In the genomic region with DNA sequence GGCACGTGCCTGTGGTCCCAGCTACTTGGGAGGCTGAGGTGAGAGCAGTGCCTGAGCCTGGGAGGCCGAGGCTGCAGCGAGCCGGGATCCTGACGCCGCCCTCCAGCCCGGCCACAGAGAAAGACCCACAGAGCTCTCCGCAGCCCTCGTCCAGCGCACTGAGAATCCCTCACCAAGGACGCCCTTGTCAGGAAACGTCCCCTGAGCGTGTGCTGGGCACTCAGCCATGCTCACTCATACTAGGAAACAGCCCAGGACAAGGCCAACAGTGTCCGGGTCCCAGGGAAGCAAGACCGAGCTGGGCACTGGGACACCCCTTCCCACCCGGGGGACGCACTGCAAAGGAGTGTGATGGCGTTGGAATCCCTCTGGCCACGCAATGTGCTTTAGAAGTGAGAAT, we compare ENCODE assay signal across 1 cellular context.
A peak's percentile ranks its signal among the peaks of the same experiment; 100 is the strongest.
TF ChIP-seq lines count a peak whose summit lies in the region.

No MANE protein-coding gene starts in this region.

TF ChIP-seq in HepG2, 621 proteins besides CTCF, POLR2A, EP300 and RAD21:
- TF ChIP-seq ZNF34 (CRISPR knock-in tag; IDR thresholded peaks at IDR 0.05; ENCODE audit: borderline replicate concordance) (no peak), KLF11 (CRISPR knock-in tag; IDR thresholded peaks at IDR 0.05) (no peak), AGO2 (optimal IDR thresholded peaks at IDR 0.05; ENCODE audit: low read depth, low read length) (peak; percentile 66), MAFK (conservative IDR thresholded peaks at IDR 0.05 in 1 of 2, IDR thresholded peaks at IDR 0.05 in 1 of 2; ENCODE audit: low read length in 2 of 2) (no peak), DNMT1 (CRISPR knock-in tag; IDR thresholded peaks at IDR 0.05) (no peak), TBX3 (IDR thresholded peaks at IDR 0.05; ENCODE audit: borderline replicate concordance) (no peak), ZNF335 (CRISPR knock-in tag; IDR thresholded peaks at IDR 0.05) (no peak)
- TF ChIP-seq, protein P1, sequence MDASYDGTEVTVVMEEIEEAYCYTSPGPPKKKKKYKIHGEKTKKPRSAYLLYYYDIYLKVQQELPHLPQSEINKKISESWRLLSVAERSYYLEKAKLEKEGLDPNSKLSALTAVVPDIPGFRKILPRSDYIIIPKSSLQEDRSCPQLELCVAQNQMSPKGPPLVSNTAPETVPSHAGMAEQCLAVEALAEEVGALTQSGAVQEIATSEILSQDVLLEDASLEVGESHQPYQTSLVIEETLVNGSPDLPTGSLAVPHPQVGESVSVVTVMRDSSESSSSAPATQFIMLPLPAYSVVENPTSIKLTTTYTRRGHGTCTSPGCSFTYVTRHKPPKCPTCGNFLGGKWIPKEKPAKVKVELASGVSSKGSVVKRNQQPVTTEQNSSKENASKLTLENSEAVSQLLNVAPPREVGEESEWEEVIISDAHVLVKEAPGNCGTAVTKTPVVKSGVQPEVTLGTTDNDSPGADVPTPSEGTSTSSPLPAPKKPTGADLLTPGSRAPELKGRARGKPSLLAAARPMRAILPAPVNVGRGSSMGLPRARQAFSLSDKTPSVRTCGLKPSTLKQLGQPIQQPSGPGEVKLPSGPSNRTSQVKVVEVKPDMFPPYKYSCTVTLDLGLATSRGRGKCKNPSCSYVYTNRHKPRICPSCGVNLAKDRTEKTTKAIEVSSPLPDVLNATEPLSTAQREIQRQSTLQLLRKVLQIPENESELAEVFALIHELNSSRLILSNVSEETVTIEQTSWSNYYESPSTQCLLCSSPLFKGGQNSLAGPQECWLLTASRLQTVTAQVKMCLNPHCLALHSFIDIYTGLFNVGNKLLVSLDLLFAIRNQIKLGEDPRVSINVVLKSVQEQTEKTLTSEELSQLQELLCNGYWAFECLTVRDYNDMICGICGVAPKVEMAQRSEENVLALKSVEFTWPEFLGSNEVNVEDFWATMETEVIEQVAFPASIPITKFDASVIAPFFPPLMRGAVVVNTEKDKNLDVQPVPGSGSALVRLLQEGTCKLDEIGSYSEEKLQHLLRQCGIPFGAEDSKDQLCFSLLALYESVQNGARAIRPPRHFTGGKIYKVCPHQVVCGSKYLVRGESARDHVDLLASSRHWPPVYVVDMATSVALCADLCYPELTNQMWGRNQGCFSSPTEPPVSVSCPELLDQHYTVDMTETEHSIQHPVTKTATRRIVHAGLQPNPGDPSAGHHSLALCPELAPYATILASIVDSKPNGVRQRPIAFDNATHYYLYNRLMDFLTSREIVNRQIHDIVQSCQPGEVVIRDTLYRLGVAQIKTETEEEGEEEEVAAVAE (CRISPR knock-in tag; IDR thresholded peaks at IDR 0.05; ENCODE audit: borderline replicate concordance), result no peak
